1 cellular context compared by ENCODE assay signal in genomic region chr6:41706876-41707564, GRCh38.
TF ChIP-seq lines count a peak whose summit lies in the region.

No MANE protein-coding gene starts in this region.

TF ChIP-seq in GM23338, 12 proteins besides CTCF, POLR2A, EP300 and RAD21 (continued from another document):
- no peak for TF ChIP-seq ZNF462 (CRISPR knock-in tag; IDR thresholded peaks at IDR 0.05)
- TF ChIP-seq EZH2phosphoT487 (IDR thresholded peaks at IDR 0.05; ENCODE audit: unreplicated experiment), result no peak
- no peak for TF ChIP-seq NANOG (IDR thresholded peaks at IDR 0.05; ENCODE audit: borderline replicate concordance)
- TF ChIP-seq ZNF114 (CRISPR knock-in tag; IDR thresholded peaks at IDR 0.05), result no peak
- TF ChIP-seq EZH2 (IDR thresholded peaks at IDR 0.05; ENCODE audit: low read depth, unreplicated experiment), result no peak
- TF ChIP-seq ETS1 (IDR thresholded peaks at IDR 0.05), result no peak
- no peak for TF ChIP-seq POLR2AphosphoS5 (IDR thresholded peaks at IDR 0.05; ENCODE audit: low read depth)
- TF ChIP-seq ZNF331 (CRISPR knock-in tag; IDR thresholded peaks at IDR 0.05; ENCODE audit: low read depth), result no peak
- TF ChIP-seq STAT1 (IDR thresholded peaks at IDR 0.05; ENCODE audit: unreplicated experiment), result no peak
- TF ChIP-seq JUNB (IDR thresholded peaks at IDR 0.05; ENCODE audit: unreplicated experiment), result no peak
